ENCODE assay signal across 16 cellular contexts in genomic region chr7:139092090-139092796, GRCh38. TPM values are rescaled to one million over a fixed set of nuclear protein-coding genes. Genes with fewer than 3 reads are reported as not detected.
DNase-seq lines count a peak whose midpoint lies in the region; ATAC-seq, FAIRE-seq and TF ChIP-seq lines count a peak whose summit lies in the region.
"Had no signal": no experiment of that assay in that cellular context is flagged by ENCODE, and none has a peak within 500 bp of the region (broad histone marks: within the 10 kb centered on the region; RNA-seq: fewer than 3 reads in every experiment).

No MANE protein-coding gene starts in this region.

- peak overlapping the region; percentile 11; the same call in 1 of the 2 replicates for H3K4me2 ChIP-seq in GM23338
- H3K4me2 ChIP-seq: KMS-11, PC-9 had no signal

- peak overlapping the region; percentile 74 for H3K27ac ChIP-seq in CD4-positive, CD25-positive, alpha-beta regulatory T cell (ENCODE audit: insufficient read depth, low read length, poor library complexity, severe bottlenecking)
- H3K27ac ChIP-seq in GM23338 (ENCODE audit: low read depth): no peak overlapping the region
- H3K27ac ChIP-seq in pancreas: no peak overlapping the region
- H3K27ac ChIP-seq: BLaER1, epithelial cell of prostate, KMS-11, PC-9 had no signal

- 0 out of 2 replicates have a peak, but pooled peaks cover 3% of the 10 kb centered on the region for H4K20me1 ChIP-seq in GM23338 (replicated peaks; ENCODE audit: insufficient read depth)

- no peak for DNase-seq in CD4-positive, CD25-positive, alpha-beta regulatory T cell
- DNase-seq in GM23338 (ENCODE audit: low spot score) (no peak), GM19240 (ENCODE audit: insufficient read length, low spot score) (no peak), pancreas (no peak)
- DNase-seq in naive thymus-derived CD8-positive, alpha-beta T cell: no peak
- DNase-seq: glutamatergic neuron, NCI-H1436, NCI-H446 treated with DMSO at 0.1 percent for 48 hours, PC-9 had no signal

- 67 to 68% methylated on average over 9 of the region's 9 CpGs for WGBS in pancreas, 2 donors

- H3K27me3 ChIP-seq in CD4-positive, CD25-positive, alpha-beta regulatory T cell (ENCODE audit: control insufficient read depth, insufficient read depth, low read length): no peaks in the 10 kb centered on the region
- no peaks in the 10 kb centered on the region for H3K27me3 ChIP-seq in GM23338 (ENCODE audit: insufficient read depth)
- no peaks in the 10 kb centered on the region for H3K27me3 ChIP-seq in pancreas
- H3K27me3 ChIP-seq: BLaER1 had no signal

- no peaks in the 10 kb centered on the region for H3K9me3 ChIP-seq in CD4-positive, CD25-positive, alpha-beta regulatory T cell (ENCODE audit: control insufficient read depth in 2 of 2, low read length in 2 of 2)
- no peaks in the 10 kb centered on the region for H3K9me3 ChIP-seq in pancreas

- H3K4me1 ChIP-seq in CD4-positive, CD25-positive, alpha-beta regulatory T cell (ENCODE audit: control insufficient read depth, insufficient read depth, low read length, poor library complexity, severe bottlenecking): peaks cover 91% of the 10 kb centered on the region
- H3K4me1 ChIP-seq in GM23338 (ENCODE audit: insufficient read depth) (peaks cover 35% of the 10 kb centered on the region), pancreas (peaks cover 0 to 12% (median 4%) of the 10 kb centered on the region in 3 donors)

- H3K4me3 Mint-ChIP-seq in CD4-positive, CD25-positive, alpha-beta regulatory T cell: peak overlapping the region; percentile 88 to 97 (median 90)
- no peak overlapping the region for H3K4me3 Mint-ChIP-seq in GM23338
- peak overlapping the region; percentile 91 for H3K4me3 Mint-ChIP-seq in activated naive CD8-positive, alpha-beta T cell
- peak overlapping the region; percentile 80 to 98 (median 88) for H3K4me3 Mint-ChIP-seq in naive thymus-derived CD8-positive, alpha-beta T cell

- peaks cover 32% of the 10 kb centered on the region for H3K36me3 ChIP-seq in CD4-positive, CD25-positive, alpha-beta regulatory T cell (ENCODE audit: control insufficient read depth, insufficient read depth, low read length)
- peaks cover 9% of the 10 kb centered on the region; the same call in 1 of the 2 replicates for H3K36me3 ChIP-seq in GM23338 (ENCODE audit: insufficient read depth)
- H3K36me3 ChIP-seq in pancreas: peaks cover 0 to 5% (median 4%) of the 10 kb centered on the region in 3 donors

- no peak overlapping the region for H2AFZ ChIP-seq in GM23338
- H2AFZ ChIP-seq: PC-9 had no signal

- no peak for TF ChIP-seq CTCF in GM23338 (conservative IDR thresholded peaks at IDR 0.05; ENCODE audit: low read depth in 2 of 2)
- no peak for TF ChIP-seq CTCF in pancreas (IDR thresholded peaks at IDR 0.05)

- intact Hi-C loops in pancreas (cut with DNase I): no loop called here

- H3F3A ChIP-seq in GM23338 (replicated peaks; ENCODE audit: low read depth): no peaks in the 10 kb centered on the region; the same call in 1 of the 2 replicates

- H3K79me2 ChIP-seq in GM23338 (replicated peaks; ENCODE audit: insufficient read depth): peaks cover 58% of the 10 kb centered on the region

- H3K9me3 Mint-ChIP-seq in CD4-positive, CD25-positive, alpha-beta regulatory T cell: peaks cover 0 to 2% (median 0%) of the 10 kb centered on the region in 7 donors
- no peaks in the 10 kb centered on the region for H3K9me3 Mint-ChIP-seq in GM23338
- H3K9me3 Mint-ChIP-seq in activated naive CD8-positive, alpha-beta T cell (ENCODE audit: low read depth): no peaks in the 10 kb centered on the region
- peaks cover 0 to under 1% (median 0%) of the 10 kb centered on the region in 9 donors for H3K9me3 Mint-ChIP-seq in naive thymus-derived CD8-positive, alpha-beta T cell

- H3K27me3 Mint-ChIP-seq in CD4-positive, CD25-positive, alpha-beta regulatory T cell: no peaks in the 10 kb centered on the region
- peaks cover 2% of the 10 kb centered on the region for H3K27me3 Mint-ChIP-seq in GM23338 (ENCODE audit: insufficient read depth, low read depth, poor library complexity)
- no peaks in the 10 kb centered on the region for H3K27me3 Mint-ChIP-seq in activated naive CD8-positive, alpha-beta T cell
- H3K27me3 Mint-ChIP-seq in naive thymus-derived CD8-positive, alpha-beta T cell: no peaks in the 10 kb centered on the region

- peak overlapping the region; percentile 90 to 95 (median 94) for H3K27ac Mint-ChIP-seq in CD4-positive, CD25-positive, alpha-beta regulatory T cell
- H3K27ac Mint-ChIP-seq in GM23338: peak overlapping the region; percentile 71; the same call in 1 of the 2 replicates
- H3K27ac Mint-ChIP-seq in activated naive CD8-positive, alpha-beta T cell: peak overlapping the region; percentile 97
- H3K27ac Mint-ChIP-seq in naive thymus-derived CD8-positive, alpha-beta T cell: peak overlapping the region; percentile 66 to 99 (median 96)

- peaks cover 22 to 95% (median 73%) of the 10 kb centered on the region in 4 donors for H3K4me1 Mint-ChIP-seq in CD4-positive, CD25-positive, alpha-beta regulatory T cell
- peaks cover 41% of the 10 kb centered on the region for H3K4me1 Mint-ChIP-seq in GM23338
- peaks cover 87% of the 10 kb centered on the region for H3K4me1 Mint-ChIP-seq in activated naive CD8-positive, alpha-beta T cell (ENCODE audit: low read depth)
- peaks cover 51 to 91% (median 87%) of the 10 kb centered on the region in 4 donors for H3K4me1 Mint-ChIP-seq in naive thymus-derived CD8-positive, alpha-beta T cell

- no peaks in the 10 kb centered on the region for H3K9me2 ChIP-seq in GM23338 (ENCODE audit: insufficient read depth)

- peak overlapping the region; percentile 55 for H3K4me3 ChIP-seq in CD4-positive, CD25-positive, alpha-beta regulatory T cell (ENCODE audit: low read depth, low read length)
- H3K4me3 ChIP-seq in GM23338 (no peak overlapping the region), pancreas (no peak overlapping the region)
- H3K4me3 ChIP-seq: BLaER1, PC-9 had no signal

- ATAC-seq in CD4-positive, CD25-positive, alpha-beta regulatory T cell (ENCODE audit: low read depth in 2 of 2): no peak
- ATAC-seq in GM23338 (no peak), HG02885 (IDR thresholded peaks at IDR 0.05; ENCODE audit: poor library complexity, unreplicated experiment) (no peak), GM19395 (IDR thresholded peaks at IDR 0.05; ENCODE audit: unreplicated experiment) (no peak), pancreas (no peak)
- ATAC-seq in naive thymus-derived CD8-positive, alpha-beta T cell: no peak

- POLR2A ChIA-PET in naive thymus-derived CD8-positive, alpha-beta T cell (lab: Charles Lee): interaction anchor here (1.1 to 5.7 kb wide), 9 partner anchors 10 to 21 kb away, joined by 3 to 121 read pairs (median 9); partner anchors contain the start of gene ZC3HAV1

- H3K36me3 Mint-ChIP-seq in CD4-positive, CD25-positive, alpha-beta regulatory T cell: peaks cover 46% of the 10 kb centered on the region
- peaks cover 22% of the 10 kb centered on the region for H3K36me3 Mint-ChIP-seq in GM23338 (ENCODE audit: low read depth)
- peaks cover 26% of the 10 kb centered on the region for H3K36me3 Mint-ChIP-seq in activated naive CD8-positive, alpha-beta T cell
- peaks cover 16 to 59% (median 37%) of the 10 kb centered on the region in 3 donors for H3K36me3 Mint-ChIP-seq in naive thymus-derived CD8-positive, alpha-beta T cell

- FAIRE-seq in pancreas (lab: Jason Lieb, UNC): no peak
- FAIRE-seq: keratinocyte had no signal

TF ChIP-seq in GM23338, 12 proteins besides CTCF, POLR2A, EP300 and RAD21 (continues in another document):
- TF ChIP-seq EZH2phosphoT487 (IDR thresholded peaks at IDR 0.05; ENCODE audit: unreplicated experiment): no peak
- no peak for TF ChIP-seq REST (IDR thresholded peaks at IDR 0.05; ENCODE audit: unreplicated experiment)
- TF ChIP-seq ZNF114 (CRISPR knock-in tag; IDR thresholded peaks at IDR 0.05): no peak
- TF ChIP-seq JUNB (IDR thresholded peaks at IDR 0.05; ENCODE audit: unreplicated experiment): no peak

RNA-seq across cellular contexts. Expression of gene ZC3HAV1, which starts 17.3 kb away (rescaled TPM):
- total RNA-seq in CD4-positive, CD25-positive, alpha-beta regulatory T cell: 220 TPM
- polyA plus RNA-seq in CD4-positive, CD25-positive, alpha-beta regulatory T cell: 100 to 1,000 TPM; 122 to 157 (median 139) TPM
- total RNA-seq in GM23338 (2014; rRNA removed; shearing (Covaris generic)): 56.8 and 59.8 TPM in 2 replicates
- 23.4 and 24.8 TPM in 2 replicates for polyA plus RNA-seq in GM23338 (2016; fragmentation: Nextera tagmentation; extraction: Ambion mirVana)
- 100 to 1,000 TPM; 202 to 214 TPM for total RNA-seq in naive thymus-derived CD8-positive, alpha-beta T cell
- 100 to 1,000 TPM; 144 to 188 (median 162) TPM for polyA plus RNA-seq in naive thymus-derived CD8-positive, alpha-beta T cell
- 10 to 100 TPM in 4 of 6 donors, 1 to 10 TPM in 2; 7.4 to 18.5 (median 11.3) TPM for total RNA-seq in pancreas
- polyA plus RNA-seq in pancreas: 1 to 10 TPM; 3.6 to 5.5 TPM

RNA-seq across cellular contexts. Expression of gene ZC3HAV1L, which starts 56.4 kb away (rescaled TPM):
- total RNA-seq in CD4-positive, CD25-positive, alpha-beta regulatory T cell: 1.4 TPM
- under 1 TPM in 3 of 4 donors, not detected in 1; 0.25 to 0.86 (median 0.64) TPM for polyA plus RNA-seq in CD4-positive, CD25-positive, alpha-beta regulatory T cell
- total RNA-seq in GM23338 (2014; rRNA removed; shearing (Covaris generic)): 10.1 and 11.3 TPM in 2 replicates
- polyA plus RNA-seq in GM23338 (2016; fragmentation: Nextera tagmentation; extraction: Ambion mirVana): 2.0 and 2.1 TPM in 2 replicates
- under 1 TPM; 0.26 to 0.36 TPM for total RNA-seq in naive thymus-derived CD8-positive, alpha-beta T cell
- polyA plus RNA-seq in naive thymus-derived CD8-positive, alpha-beta T cell: under 1 TPM in 1 of 3 donors, not detected in 2; 0.23 TPM
- total RNA-seq in pancreas: 1 to 10 TPM; 1.2 to 5.7 (median 2.7) TPM
- under 1 TPM; 0.87 to 0.99 TPM for polyA plus RNA-seq in pancreas
